Comparison of ENCODE assay signal across 6 cellular contexts in the genomic region with DNA sequence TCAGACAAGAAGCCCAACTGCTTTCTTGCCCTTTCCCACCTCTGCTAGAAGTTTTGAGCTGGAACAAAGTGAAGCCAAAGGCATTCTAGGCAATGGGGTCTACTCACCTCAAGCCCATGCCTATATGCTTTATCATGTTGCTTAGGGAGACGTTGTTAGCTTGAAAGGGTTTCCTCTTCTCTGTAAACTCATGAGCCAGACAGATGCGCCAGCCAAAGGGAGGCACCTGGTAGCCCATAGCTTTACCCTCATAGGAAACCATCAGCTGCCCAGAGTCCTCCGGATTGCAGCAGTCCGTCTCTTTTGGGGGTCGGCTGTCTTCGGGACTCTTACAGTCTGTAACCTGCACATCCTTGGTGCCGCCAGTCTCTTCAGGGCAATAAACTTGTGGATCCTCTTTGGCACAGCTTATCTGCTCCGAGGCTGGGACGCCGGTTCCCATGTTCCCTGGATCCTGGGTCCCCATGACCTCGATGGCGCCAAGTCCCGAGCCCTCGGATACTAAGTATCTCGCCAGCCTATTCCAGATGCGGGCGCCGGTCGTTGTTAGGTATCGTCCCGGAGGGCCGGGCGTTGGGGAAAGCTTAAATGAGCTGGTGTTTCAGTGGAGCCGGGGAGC. TPM values are rescaled to one million over a fixed set of nuclear protein-coding genes. Genes with fewer than 3 reads are reported as not detected.
A peak's percentile ranks its signal among the peaks of the same experiment; 100 is the strongest.
DNase-seq lines count a peak whose midpoint lies in the region; ATAC-seq and TF ChIP-seq lines count a peak whose summit lies in the region.

No MANE protein-coding gene starts in this region.

- H3K4me1 ChIP-seq in ascending aorta (peaks cover 10 to 34% of the 10 kb centered on the region in 2 donors), muscle layer of duodenum (ENCODE audit: control insufficient read depth in 1 of 2, insufficient read depth in 2 of 2, low read length in 2 of 2) (peaks cover 25 to 39% of the 10 kb centered on the region in 2 donors)

- H3K27ac ChIP-seq in ascending aorta (peak overlapping the region; percentile 94 to 96), muscle layer of duodenum (ENCODE audit: low read length) (peak overlapping the region; percentile 91)

- no peak for DNase-seq in ascending aorta (ENCODE audit: low spot score in 2 of 2)
- DNase-seq in activated CD4-positive, CD25-positive, alpha-beta regulatory T cell (lab: John Stamatoyannopoulos, UW), result no peak

- H3K4me3 ChIP-seq in ascending aorta (peak overlapping the region; percentile 87 to 94), muscle layer of duodenum (ENCODE audit: low read depth in 1 of 2, low read length in 2 of 2) (peak overlapping the region; percentile 96 to 97)

- no peak for TF ChIP-seq CTCF in ascending aorta (IDR thresholded peaks at IDR 0.05)

- H3K27me3 ChIP-seq in ascending aorta (no peaks in the 10 kb centered on the region), muscle layer of duodenum (ENCODE audit: low read depth, low read length) (no peaks in the 10 kb centered on the region)

- H3K36me3 ChIP-seq in ascending aorta (peaks cover 35 to 45% of the 10 kb centered on the region in 2 donors), muscle layer of duodenum (ENCODE audit: control insufficient read depth in 1 of 2, insufficient read depth in 2 of 2, low read length in 2 of 2) (peaks cover 39 to 42% of the 10 kb centered on the region in 2 donors)

- ATAC-seq in HG03097 (IDR thresholded peaks at IDR 0.05; ENCODE audit: low FRiP score, unreplicated experiment), result peak; percentile 2
- no peak for ATAC-seq in GM19452 (IDR thresholded peaks at IDR 0.05; ENCODE audit: unreplicated experiment)
- ATAC-seq in HG02973 (IDR thresholded peaks at IDR 0.05; ENCODE audit: unreplicated experiment), result no peak

- H3K9me3 ChIP-seq in ascending aorta, result no peaks in the 10 kb centered on the region
- no peaks in the 10 kb centered on the region for H3K9me3 ChIP-seq in muscle layer of duodenum (ENCODE audit: control insufficient read depth in 1 of 2, low read length in 2 of 2)

- intact Hi-C loops in ascending aorta (cut with DNase I), result loop anchor here (2.0 to 5.0 kb wide), 2 partner anchors 66 to 141 kb away; a partner anchor contains a TSS

RNA-seq across cellular contexts. Expression of a gene that starts 0.7 kb away (rescaled TPM):
- 40.7 TPM for total RNA-seq in ascending aorta

RNA-seq across cellular contexts. Expression of a gene that starts 0.7 kb away (rescaled TPM):
- 24.8 TPM for total RNA-seq in ascending aorta

RNA-seq across cellular contexts. Expression of a gene that starts 5.7 kb away (rescaled TPM):
- not detected for total RNA-seq in ascending aorta

RNA-seq across cellular contexts. Expression of a gene that starts 15.9 kb away (rescaled TPM):
- 48.3 TPM for total RNA-seq in ascending aorta

RNA-seq across cellular contexts. Expression of a gene that starts 16.4 kb away (rescaled TPM):
- 735 TPM for total RNA-seq in ascending aorta
